In the genomic region with DNA sequence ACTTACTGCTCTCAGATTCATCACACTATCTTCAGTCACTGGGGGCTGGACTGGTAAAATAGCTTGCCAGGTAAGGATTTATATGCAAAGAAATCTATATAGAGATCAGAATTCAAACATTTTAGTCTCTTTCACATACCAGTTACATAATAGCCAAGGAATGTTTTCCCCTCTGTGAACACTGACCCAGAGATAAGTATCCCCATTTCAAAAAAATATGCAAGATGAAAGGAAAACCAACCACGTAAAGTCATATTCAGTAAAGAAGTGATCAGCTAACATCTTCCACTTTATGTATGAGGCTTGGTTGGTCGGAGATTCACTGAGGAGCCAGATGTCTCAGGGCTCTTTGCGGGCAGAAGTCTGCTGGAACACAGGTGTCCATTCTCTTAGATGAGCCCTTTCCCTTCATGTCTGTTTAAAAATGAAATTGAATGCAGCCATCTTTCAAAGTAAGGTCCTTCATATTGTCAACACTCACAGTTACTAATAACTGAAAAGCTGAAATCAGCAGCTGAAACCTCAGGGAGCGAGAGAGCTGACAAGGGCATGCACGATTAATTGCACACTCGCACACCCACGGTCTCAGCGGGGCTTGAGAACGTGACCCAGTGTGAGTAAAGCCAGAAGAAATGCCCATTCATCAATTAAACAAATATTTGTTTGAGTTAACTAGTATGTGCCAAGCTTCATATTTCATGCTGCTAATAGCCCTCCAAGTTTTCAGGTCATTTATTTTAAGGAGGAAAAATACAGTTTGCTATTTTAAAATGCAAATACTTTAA, we compare ENCODE assay signal across 20 cellular contexts.
DNase-seq lines count a peak whose midpoint lies in the region; ATAC-seq and TF ChIP-seq lines count a peak whose summit lies in the region.
"Had no signal": no experiment of that assay in that cellular context is flagged by ENCODE, and none has a peak within 500 bp of the region (broad histone marks: within the 10 kb centered on the region; RNA-seq: fewer than 3 reads in every experiment).

No MANE protein-coding gene starts in this region.

- in situ Hi-C loops in astrocyte of the spinal cord (cut with HindIII; ENCODE audit: low sequenced_read_pairs), result no loop called here

- DNase-seq in Calu3 (peak; percentile 14), NCI-H2081 treated with DMSO at 0.1 percent for 48 hours (lab: John Stamatoyannopoulos, UW) (peak; percentile 41), astrocyte of the spinal cord (ENCODE audit: low read depth, low spot score) (peak; percentile 31), left lobe of liver (ENCODE audit: low spot score) (no peak), esophagus squamous epithelium (lab: John Stamatoyannopoulos, UW) (no peak), NCI-H2107 treated with DMSO at 0.1 percent for 48 hours (lab: John Stamatoyannopoulos, UW; ENCODE audit: unreplicated experiment) (no peak)
- no peak for DNase-seq in activated CD4-positive, alpha-beta T cell treated with anti-CD3 and anti-CD28 coated beads for 1 hour
- no peak for DNase-seq in activated CD4-positive, CD25-positive, alpha-beta regulatory T cell (lab: John Stamatoyannopoulos, UW)
- DNase-seq: activated CD8-positive, alpha-beta memory T cell treated with anti-CD3 and anti-CD28 coated beads for 24 hours; activated effector memory CD4-positive, alpha-beta T cell treated with anti-CD3 and anti-CD28 coated beads, Interleukin-2, amount 50 U/mL, for 16 hours; anterior cingulate cortex; left cardiac atrium; NCI-H510A treated with DMSO at 0.1 percent for 48 hours; PC-9; posterior cingulate gyrus; stimulated activated naive B cell treated with anti-CD40 and anti-IgM and Interleukin-4, amounts not matched to agents 10 μg/mL and 1 μg/mL and 100 μg/mL, for 72 hours; SW 1271; uterus had no signal

- H3K27ac Mint-ChIP-seq in Calu3 (ENCODE audit: unreplicated experiment), result no peak overlapping the region
- H3K27ac Mint-ChIP-seq: dendritic cell treated with granulocyte-macrophage colony-stimulating factor and Interleukin-4, amounts not matched to agents 40 ng/mL and 50 ng/mL, for 4 days; stimulated activated naive B cell treated with anti-CD40 and anti-IgM and Interleukin-4, amounts not matched to agents 10 μg/mL and 1 μg/mL and 100 μg/mL, for 72 hours had no signal

- no peaks in the 10 kb centered on the region for H3K4me1 Mint-ChIP-seq in Calu3 (ENCODE audit: low read depth, unreplicated experiment)
- H3K4me1 Mint-ChIP-seq: stimulated activated naive B cell treated with anti-CD40 and anti-IgM and Interleukin-4, amounts not matched to agents 10 μg/mL and 1 μg/mL and 100 μg/mL, for 72 hours had no signal

- intact Hi-C loops in Calu3 (cut with micrococcal nuclease; ENCODE audit: unreplicated experiment), result loop anchor here (5.0 kb wide), 1 partner anchor 310 kb away; a partner anchor contains a TSS
- intact Hi-C loops in esophagus squamous epithelium (cut with DNase I), result no loop called here

- no peaks in the 10 kb centered on the region for H3K27me3 ChIP-seq in esophagus squamous epithelium
- H3K27me3 ChIP-seq: uterus had no signal

- no peaks in the 10 kb centered on the region for H3K27me3 Mint-ChIP-seq in Calu3 (ENCODE audit: unreplicated experiment)
- H3K27me3 Mint-ChIP-seq: dendritic cell treated with granulocyte-macrophage colony-stimulating factor and Interleukin-4, amounts not matched to agents 40 ng/mL and 50 ng/mL, for 4 days; stimulated activated naive B cell treated with anti-CD40 and anti-IgM and Interleukin-4, amounts not matched to agents 10 μg/mL and 1 μg/mL and 100 μg/mL, for 72 hours had no signal

- TF ChIP-seq POLR2A in esophagus squamous epithelium (IDR thresholded peaks at IDR 0.05), result no peak

- peaks cover 22% of the 10 kb centered on the region for H3K36me3 Mint-ChIP-seq in Calu3 (ENCODE audit: insufficient read depth, unreplicated experiment)

- ATAC-seq in left lobe of liver, result peak; percentile 58
- ATAC-seq: HCT116; left cardiac atrium; stimulated activated naive B cell treated with anti-CD40 and anti-IgM and Interleukin-4, amounts not matched to agents 10 μg/mL and 1 μg/mL and 100 μg/mL, for 72 hours had no signal

- WGBS in esophagus squamous epithelium, 2 donors, result 55 to 68% methylated on average over 9 of the region's 9 CpGs

- no peak overlapping the region for H3K4me3 ChIP-seq in astrocyte of the spinal cord (ENCODE audit: low read depth, low read length)
- H3K4me3 ChIP-seq in esophagus squamous epithelium, result no peak overlapping the region
- H3K4me3 ChIP-seq: PC-9, uterus had no signal

- BruUV-seq in Calu3 (replicated peaks; lab: Mats Ljungman, UMichigan), result no TSS peak

- H3K4me3 Mint-ChIP-seq in Calu3 (ENCODE audit: low read depth, unreplicated experiment), result no peak overlapping the region
- H3K4me3 Mint-ChIP-seq: dendritic cell treated with granulocyte-macrophage colony-stimulating factor and Interleukin-4, amounts not matched to agents 40 ng/mL and 50 ng/mL, for 4 days; stimulated activated naive B cell treated with anti-CD40 and anti-IgM and Interleukin-4, amounts not matched to agents 10 μg/mL and 1 μg/mL and 100 μg/mL, for 72 hours had no signal

- peaks cover under 1 to 75% (median 7%) of the 10 kb centered on the region in 3 donors for H3K36me3 ChIP-seq in esophagus squamous epithelium
- H3K36me3 ChIP-seq: uterus had no signal

- no peaks in the 10 kb centered on the region for H3K9me3 ChIP-seq in esophagus squamous epithelium
- H3K9me3 ChIP-seq: uterus had no signal

- CTCF ChIA-PET in Calu3 (lab: Charles Lee), result interaction anchor here (1.1 kb wide), 1 partner anchor 308 kb away, joined by 3 read pairs; no protein-coding TSS in a partner anchor

- no peaks in the 10 kb centered on the region for H3K4me1 ChIP-seq in esophagus squamous epithelium
- H3K4me1 ChIP-seq: uterus had no signal

- H3K27ac ChIP-seq in esophagus squamous epithelium, result no peak overlapping the region
- H3K27ac ChIP-seq: PC-9, uterus had no signal

- no peak for TF ChIP-seq CTCF in Calu3 (IDR thresholded peaks at IDR 0.05; ENCODE audit: unreplicated experiment)
- TF ChIP-seq CTCF in astrocyte of the spinal cord (IDR thresholded peaks at IDR 0.05; ENCODE audit: low read depth, low read length), result no peak
- no peak for TF ChIP-seq CTCF in esophagus squamous epithelium (IDR thresholded peaks at IDR 0.05)

- no peaks in the 10 kb centered on the region for H3K9me3 Mint-ChIP-seq in Calu3 (ENCODE audit: low read depth, unreplicated experiment)

Comparison
In these comparisons a context has a peak if more than half of its experiments do, and no peak if none do; other contexts are left out.
1. DNase-seq: peak in Calu3 (single experiment), NCI-H2081 treated with DMSO at 0.1 percent for 48 hours (single experiment) and astrocyte of the spinal cord (single experiment); none in left lobe of liver (single experiment), esophagus squamous epithelium (single experiment), activated CD4-positive, alpha-beta T cell treated with anti-CD3 and anti-CD28 coated beads for 1 hour (single experiment), activated CD4-positive, CD25-positive, alpha-beta regulatory T cell (0 of 4) and NCI-H2107 treated with DMSO at 0.1 percent for 48 hours (single experiment).